Comparison of ENCODE assay signal across 11 cellular contexts in genomic region chr1:8378981-8379470, GRCh38.
DNase-seq lines count a peak whose midpoint lies in the region; TF ChIP-seq lines count a peak whose summit lies in the region.
"Had no signal": no experiment of that assay in that cellular context is flagged by ENCODE, and none has a peak within 500 bp of the region (broad histone marks: within the 10 kb centered on the region; RNA-seq: fewer than 3 reads in every experiment).

No MANE protein-coding gene starts in this region.

- H3K4me3 ChIP-seq in OCI-LY7 (ENCODE audit: low read depth, low read length, poor library complexity, severe bottlenecking) (no peak overlapping the region), mucosa of rectum (ENCODE audit: low read length in 2 of 2) (no peak overlapping the region)

- TF ChIP-seq CTCF in OCI-LY7 (conservative IDR thresholded peaks at IDR 0.05; ENCODE audit: low read length), result no peak

- H3K4me2 ChIP-seq in OCI-LY7 (ENCODE audit: low read length), result no peak overlapping the region

- BruUV-seq in OCI-LY7 (replicated peaks; lab: Mats Ljungman, UMichigan), result no TSS peak

- no peak overlapping the region for H3K9ac ChIP-seq in mucosa of rectum (ENCODE audit: low read depth in 1 of 2, low read length in 2 of 2)

- intact Hi-C loops in OCI-LY7 (cut with micrococcal nuclease; ENCODE audit: unreplicated experiment), result no loop called here

- H3K4me1 ChIP-seq in OCI-LY7 (ENCODE audit: insufficient read depth, low read length, poor library complexity, severe bottlenecking) (peaks cover 17% of the 10 kb centered on the region), mucosa of rectum (ENCODE audit: control insufficient read depth in 2 of 2, insufficient read depth in 2 of 2, low read length in 2 of 2) (peaks cover 9 to 22% of the 10 kb centered on the region in 2 donors)

- no peaks in the 10 kb centered on the region for H3K27me3 ChIP-seq in mucosa of rectum (ENCODE audit: control insufficient read depth in 2 of 2, insufficient read depth in 2 of 2, low read length in 2 of 2)

- H4K20me1 ChIP-seq in OCI-LY7 (ENCODE audit: insufficient read depth, low read length), result peaks cover 38% of the 10 kb centered on the region

- CTCF ChIA-PET in OCI-LY7 (lab: Charles Lee; ENCODE audit: unreplicated experiment), result no interaction called here

- peaks cover 99% of the 10 kb centered on the region for H3K79me2 ChIP-seq in OCI-LY7 (ENCODE audit: insufficient read depth, low read depth, low read length)

- H3K9me2 ChIP-seq in OCI-LY7 (ENCODE audit: insufficient read depth, low read length), result no peaks in the 10 kb centered on the region

- DNase-seq in OCI-LY7 (ENCODE audit: low spot score), result no peak
- DNase-seq in substantia nigra (lab: John Stamatoyannopoulos, UW), result no peak
- DNase-seq in H4 (ENCODE audit: low spot score), result no peak
- DNase-seq in stimulated activated CD4-positive, alpha-beta T cell treated with anti-CD3 and anti-CD28 coated beads, Interleukin-2, amount 100 ng/mL, for 48 hours, result no peak
- DNase-seq in cerebellar nuclear complex (lab: John Stamatoyannopoulos, UW), result no peak
- DNase-seq: cortex of kidney; NCI-H146; small intestine; stimulated activated naive CD8-positive, alpha-beta T cell treated with anti-CD3 and anti-CD28 coated beads, Interleukin-15, Interleukin-2, amounts not matched to agents 100 U/mL and 50 U/mL, for 24 hours had no signal

- H3K9me3 ChIP-seq in OCI-LY7 (ENCODE audit: low read length) (no peaks in the 10 kb centered on the region), mucosa of rectum (ENCODE audit: control insufficient read depth in 2 of 2, low read length in 2 of 2) (no peaks in the 10 kb centered on the region)

- POLR2A ChIA-PET in OCI-LY7 (lab: Charles Lee), result no interaction called here

- H2AFZ ChIP-seq in OCI-LY7 (ENCODE audit: low read length), result no peak overlapping the region

- peaks cover 93% of the 10 kb centered on the region for H3K36me3 ChIP-seq in OCI-LY7 (ENCODE audit: insufficient read depth, low read length)
- H3K36me3 ChIP-seq in mucosa of rectum (ENCODE audit: control insufficient read depth in 2 of 2, insufficient read depth in 2 of 2, low read length in 2 of 2), result peaks cover 30 to 33% of the 10 kb centered on the region in 2 donors

- H3K27ac ChIP-seq in OCI-LY7 (ENCODE audit: low read depth, low read length, poor library complexity, severe bottlenecking) (peak overlapping the region; percentile 9), cingulate gyrus (ENCODE audit: low read depth, low read length) (peak overlapping the region; percentile 43), mucosa of rectum (ENCODE audit: low read depth in 2 of 2, low read length in 2 of 2) (peak overlapping the region; percentile 48 to 54), substantia nigra (ENCODE audit: low read depth, low read length, poor library complexity, severe bottlenecking) (peak overlapping the region; percentile 10)
